ENCODE assay signal across 8 cellular contexts in the genomic region with DNA sequence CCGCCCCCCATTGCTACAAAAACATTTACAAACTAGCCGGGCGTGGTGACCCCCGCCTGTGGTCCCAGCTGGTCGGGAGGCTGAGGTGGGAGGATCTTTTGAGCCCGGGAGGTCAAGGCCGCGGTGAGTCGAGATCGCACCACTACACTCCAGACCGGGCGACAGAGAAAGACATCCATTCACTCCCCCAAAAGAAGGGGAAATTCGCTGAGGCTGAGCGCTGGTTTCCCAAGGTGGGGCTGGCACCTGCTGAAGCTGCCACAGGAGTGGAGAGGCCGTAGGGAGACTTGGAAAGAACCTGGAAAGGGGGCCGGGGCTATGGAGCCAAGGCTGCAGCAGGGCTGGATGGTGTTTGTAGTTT. TPM values are rescaled to one million over a fixed set of nuclear protein-coding genes. Genes with fewer than 3 reads are reported as not detected.
DNase-seq lines count a peak whose midpoint lies in the region; TF ChIP-seq lines count a peak whose summit lies in the region.

No MANE protein-coding gene starts in this region.

- H2AFZ ChIP-seq in OCI-LY3 (ENCODE audit: low read depth, low read length) (peak overlapping the region; percentile 68), osteoblast (ENCODE audit: low read length) (peak overlapping the region; percentile 91)

- H3K4me1 Mint-ChIP-seq in CD8-positive, alpha-beta memory T cell = peaks cover 30 to 43% (median 38%) of the 10 kb centered on the region in 3 donors

- H3K79me2 ChIP-seq in OCI-LY3 (ENCODE audit: low read length) (peaks cover 16% of the 10 kb centered on the region), osteoblast (ENCODE audit: insufficient read depth, low read length) (peaks cover 36% of the 10 kb centered on the region)

- POLR2A ChIA-PET in CD8-positive, alpha-beta memory T cell (lab: Charles Lee) = interaction anchor here (1.2 to 2.5 kb wide), 2 partner anchors 11 to 26 kb away, joined by 5 to 15 read pairs; no protein-coding TSS in a partner anchor

- CTCF ChIA-PET in CD8-positive, alpha-beta memory T cell (lab: Charles Lee) = no interaction called here

- no peaks in the 10 kb centered on the region for H3K27me3 ChIP-seq in CD8-positive, alpha-beta memory T cell (ENCODE audit: insufficient read depth, low read length, poor library complexity, severe bottlenecking)
- H3K27me3 ChIP-seq in OCI-LY3 (ENCODE audit: low read depth, low read length) (no peaks in the 10 kb centered on the region), endocrine pancreas (ENCODE audit: control insufficient read depth, insufficient read depth, low read length) (no peaks in the 10 kb centered on the region), osteoblast (ENCODE audit: insufficient read depth, low read length) (no peaks in the 10 kb centered on the region)

- H3K9me3 Mint-ChIP-seq in CD8-positive, alpha-beta memory T cell = no peaks in the 10 kb centered on the region

- H3K4me3 Mint-ChIP-seq in CD8-positive, alpha-beta memory T cell = peak overlapping the region; percentile 82 to 93 (median 87)

- peak overlapping the region; percentile 67 for H3K4me3 ChIP-seq in CD8-positive, alpha-beta memory T cell (ENCODE audit: low read length)
- H3K4me3 ChIP-seq in OCI-LY3 (ENCODE audit: low read length) (peak overlapping the region; percentile 80), endocrine pancreas (ENCODE audit: control insufficient read depth, insufficient read depth, low read length) (no peak overlapping the region), osteoblast (ENCODE audit: insufficient read depth, low read length) (peak overlapping the region; percentile 92)

- H3K4me1 ChIP-seq in CD8-positive, alpha-beta memory T cell (ENCODE audit: insufficient read depth, low read length) = peaks cover 29% of the 10 kb centered on the region
- H3K4me1 ChIP-seq in OCI-LY3 (ENCODE audit: low read length) (peaks cover 4% of the 10 kb centered on the region; the same call in 1 of the 2 replicates), endocrine pancreas (ENCODE audit: control insufficient read depth, insufficient read depth, low read length) (peaks cover 12% of the 10 kb centered on the region), osteoblast (ENCODE audit: insufficient read depth, low read length) (peaks cover 4% of the 10 kb centered on the region)

- TF ChIP-seq CTCF in OCI-LY3 (IDR thresholded peaks at IDR 0.05; ENCODE audit: low read depth, low read length) (no peak), osteoblast (IDR thresholded peaks at IDR 0.05; ENCODE audit: extremely low read depth, low read depth, low read length) (no peak)

- no peaks in the 10 kb centered on the region for H3K9me3 ChIP-seq in CD8-positive, alpha-beta memory T cell (ENCODE audit: low read length)
- H3K9me3 ChIP-seq in OCI-LY3 (ENCODE audit: insufficient read depth, low read length) (no peaks in the 10 kb centered on the region), endocrine pancreas (ENCODE audit: control insufficient read depth, low read length) (no peaks in the 10 kb centered on the region), osteoblast (ENCODE audit: low read depth, low read length) (no peaks in the 10 kb centered on the region)

- H3K27me3 Mint-ChIP-seq in CD8-positive, alpha-beta memory T cell = no peaks in the 10 kb centered on the region

- peak overlapping the region; percentile 93 for H3K4me2 ChIP-seq in OCI-LY3 (ENCODE audit: low read length)
- H3K4me2 ChIP-seq in osteoblast (ENCODE audit: insufficient read depth, low read length) = peak overlapping the region; percentile 84

- peak overlapping the region; percentile 61 for H3K27ac ChIP-seq in CD8-positive, alpha-beta memory T cell (ENCODE audit: low read depth, low read length)
- H3K27ac ChIP-seq in OCI-LY3 (ENCODE audit: low read length) = no peak overlapping the region
- H3K27ac ChIP-seq in osteoblast (ENCODE audit: low read depth, low read length) = peak overlapping the region; percentile 69

- no peaks in the 10 kb centered on the region for H3K36me3 ChIP-seq in CD8-positive, alpha-beta memory T cell (ENCODE audit: insufficient read depth, low read length)
- H3K36me3 ChIP-seq in OCI-LY3 (replicated peaks; ENCODE audit: low read depth, low read length) (no peaks in the 10 kb centered on the region), endocrine pancreas (ENCODE audit: control insufficient read depth, insufficient read depth, low read length) (no peaks in the 10 kb centered on the region), osteoblast (ENCODE audit: insufficient read depth, low read length) (no peaks in the 10 kb centered on the region)

- H4K20me1 ChIP-seq in OCI-LY3 (ENCODE audit: insufficient read depth, low read length) (peaks cover 11% of the 10 kb centered on the region; the same call in 1 of the 2 replicates), osteoblast (ENCODE audit: insufficient read depth, low read length) (peaks cover 22% of the 10 kb centered on the region)

- H3K9ac ChIP-seq in OCI-LY3 (ENCODE audit: low read length) (peak overlapping the region; percentile 72), endocrine pancreas (ENCODE audit: control insufficient read depth, insufficient read depth, low read length) (peak overlapping the region; percentile 92)

- H3K27ac Mint-ChIP-seq in CD8-positive, alpha-beta memory T cell = peak overlapping the region in 7 of 8 donors; percentile 73 to 94 (median 85)

- peaks cover 0 to 8% (median 0%) of the 10 kb centered on the region in 3 donors for H3K36me3 Mint-ChIP-seq in CD8-positive, alpha-beta memory T cell

- DNase-seq in CD8-positive, alpha-beta memory T cell = no peak
- DNase-seq in osteoblast (ENCODE audit: insufficient read length, low spot score, missing footprints) (no peak), GF-D8 (lab: John Stamatoyannopoulos, UW) (no peak), HCEC 1CT (no peak), middle frontal gyrus (ENCODE audit: extremely low spot score, low spot score) (no peak), T-helper 9 cell (no peak)

RNA-seq across cellular contexts. Expression of a gene that starts 0.7 kb away (rescaled TPM):
- total RNA-seq in CD8-positive, alpha-beta memory T cell = 10 to 100 TPM; 25.5 to 26.7 TPM
- polyA plus RNA-seq in CD8-positive, alpha-beta memory T cell = 34.2 TPM
- total RNA-seq in osteoblast = 25.0 and 29.2 TPM in 2 replicates
